In genomic region chrX:90398020-90398419, GRCh38 we compare ENCODE assay signal across 5 cellular contexts.
A peak's percentile ranks its signal among the peaks of the same experiment; 100 is the strongest.
DNase-seq lines count a peak whose midpoint lies in the region; ATAC-seq, FAIRE-seq and TF ChIP-seq lines count a peak whose summit lies in the region.
"Not testable (repeated sequence)": the region's sequence is repeated elsewhere in the genome, so short reads cannot be mapped to it uniquely, and the experiment has no call there.

No MANE protein-coding gene starts in this region.

- not testable (repeated sequence) for H3K4me1 ChIP-seq in PC-3 (ENCODE audit: insufficient read depth, low read length); H1 (replicated peaks in 1 of 4; ENCODE audit: control insufficient read depth in 3 of 4, insufficient read depth in 4 of 4, low read length in 3 of 4); endothelial cell of umbilical vein (ENCODE audit: control insufficient read depth, extremely low read depth, insufficient read depth, low read length)

- H4K5ac ChIP-seq in H1 (ENCODE audit: insufficient read length, low read depth, low read length), result not testable (repeated sequence)

- H3K4me2 ChIP-seq in PC-3 (ENCODE audit: low read length); H1 (ENCODE audit: insufficient read depth in 1 of 2, low read depth in 2 of 2, low read length in 2 of 2); endothelial cell of umbilical vein (ENCODE audit: insufficient read depth, low read length): not testable (repeated sequence)

- H2AFZ ChIP-seq in PC-3 (ENCODE audit: low read length); H1 (ENCODE audit: low read length); endothelial cell of umbilical vein (ENCODE audit: low read depth, low read length): not testable (repeated sequence)

- FAIRE-seq in H1 (lab: Jason Lieb, UNC) (peak; percentile 62), endothelial cell of umbilical vein (lab: Jason Lieb, UNC) (peak; percentile 87), urothelium cell line (lab: Jason Lieb, UNC) (peak; percentile 56)

- H2AK5ac ChIP-seq in H1 (ENCODE audit: low read depth, low read length), result not testable (repeated sequence)

- not testable (repeated sequence) for H3K56ac ChIP-seq in H1 (replicated peaks; ENCODE audit: insufficient read length, low read depth, low read length)

- not testable (repeated sequence) for H3K27me3 ChIP-seq in PC-3 (ENCODE audit: low read length); H1 (replicated peaks in 1 of 4; ENCODE audit: control insufficient read depth in 3 of 4, extremely low read depth in 1 of 4, insufficient read depth in 3 of 4, low read length in 3 of 4); endothelial cell of umbilical vein (ENCODE audit: control insufficient read depth in 2 of 2, insufficient read depth in 2 of 2, low read length in 2 of 2)

- not testable (repeated sequence) for H3K79me1 ChIP-seq in H1 (ENCODE audit: low read depth, low read length)

- dilution Hi-C loops in endothelial cell of umbilical vein (cut with MboI; ENCODE audit: extremely low pct_ligation_motif_present, low sequenced_read_pairs), result not testable (repeated sequence)

- not testable (repeated sequence) for DNase-seq in PC-3; H1 (ENCODE audit: low read depth in 1 of 2, low spot score in 2 of 2); endothelial cell of umbilical vein (ENCODE audit: low read depth, low spot score); urothelium cell line (ENCODE audit: low spot score)

- not testable (repeated sequence) for H3K14ac ChIP-seq in H1 (ENCODE audit: insufficient read length)

- H3K23ac ChIP-seq in H1 (ENCODE audit: insufficient read length), result not testable (repeated sequence)

- H3K9ac ChIP-seq in PC-3 (ENCODE audit: low read length); H1 (replicated peaks in 1 of 4; ENCODE audit: extremely low read depth in 1 of 4, low read depth in 3 of 4, low read length in 3 of 4); endothelial cell of umbilical vein (replicated peaks; ENCODE audit: extremely low read depth, insufficient read depth, low read length): not testable (repeated sequence)

- H3K18ac ChIP-seq in H1 (ENCODE audit: extremely low read depth, low read length), result not testable (repeated sequence)

- 83% methylated on average over 1 of the region's 3 CpGs; no CpG with 5 or more reads in 1 of the 2 experiments for WGBS in H1 (ENCODE audit: extremely low coverage in 1 of 2, insufficient coverage in 1 of 2, insufficient read length in 1 of 2, insufficient replicate concordance in 2 of 2, low coverage in 1 of 2, low lambda C conversion rate in 2 of 2, missing lambda C conversion rate in 1 of 2), 2 experiments

- TF ChIP-seq POLR2A in H1 (IDR thresholded peaks at IDR 0.05; ENCODE audit: control extremely low read depth in 1 of 2, low read depth in 2 of 2, low read length in 2 of 2); endothelial cell of umbilical vein (IDR thresholded peaks at IDR 0.05; ENCODE audit: low read depth, low read length): not testable (repeated sequence)

- not testable (repeated sequence) for H3K36me3 ChIP-seq in PC-3 (ENCODE audit: low read depth, low read length); H1 (ENCODE audit: control insufficient read depth in 2 of 4, insufficient read depth in 4 of 4, low read length in 3 of 4); endothelial cell of umbilical vein (ENCODE audit: control insufficient read depth in 2 of 2, extremely low read depth in 1 of 2, insufficient read depth in 2 of 2, low read length in 2 of 2)

- not testable (repeated sequence) for BruUV-seq in PC-3 (replicated peaks; lab: Mats Ljungman, UMichigan); endothelial cell of umbilical vein (replicated peaks; lab: Mats Ljungman, UMichigan)

- not testable (repeated sequence) for H3F3A ChIP-seq in PC-3 (ENCODE audit: low read length, unreplicated experiment)

- not testable (repeated sequence) for TF ChIP-seq RAD21 in H1 (IDR thresholded peaks at IDR 0.05 in 1 of 2, conservative IDR thresholded peaks at IDR 0.05 in 1 of 2; ENCODE audit: low read depth in 2 of 2, low read length in 2 of 2)

- not testable (repeated sequence) for H3K4ac ChIP-seq in H1 (replicated peaks; ENCODE audit: insufficient read length, low read depth, low read length)

- H3K9me1 ChIP-seq in endothelial cell of umbilical vein (replicated peaks; ENCODE audit: control insufficient read depth, extremely low read depth, insufficient read depth, low read length), result not testable (repeated sequence)

- H4K91ac ChIP-seq in H1 (replicated peaks; ENCODE audit: insufficient read length, low read length), result not testable (repeated sequence)

- ATAC-seq in PC-3 (peak; percentile 77), SK-N-SH treated with all-trans-retinoic acid at 6 μM for 48 hours (peak; percentile 71)

- not testable (repeated sequence) for H4K8ac ChIP-seq in H1 (ENCODE audit: extremely low read depth, insufficient read depth, low read length)

- POLR2A ChIA-PET in PC-3 (lab: Charles Lee; ENCODE audit: unreplicated experiment); H1 (lab: Charles Lee; ENCODE audit: partially characterized antibody); endothelial cell of umbilical vein (lab: Charles Lee): not testable (repeated sequence)

- TF ChIP-seq CTCF in PC-3 (conservative IDR thresholded peaks at IDR 0.05; ENCODE audit: low read depth, low read length); H1 (IDR thresholded peaks at IDR 0.05; ENCODE audit: control extremely low read depth in 1 of 3, insufficient read depth in 1 of 3, low read depth in 1 of 3, low read length in 3 of 3); endothelial cell of umbilical vein (IDR thresholded peaks at IDR 0.05; ENCODE audit: extremely low read depth in 1 of 2, insufficient read depth in 1 of 2, low read depth in 1 of 2, low read length in 2 of 2): not testable (repeated sequence)

- H2BK5ac ChIP-seq in H1 (ENCODE audit: low read depth, low read length), result not testable (repeated sequence)

- H2BK120ac ChIP-seq in H1 (replicated peaks; ENCODE audit: low read depth, low read length), result not testable (repeated sequence)

- not testable (repeated sequence) for H2BK15ac ChIP-seq in H1 (ENCODE audit: low read length)

- not testable (repeated sequence) for H2BK20ac ChIP-seq in H1 (ENCODE audit: low read length)

- H3K23me2 ChIP-seq in H1 (ENCODE audit: low read depth, low read length), result not testable (repeated sequence)

- not testable (repeated sequence) for H3K9me2 ChIP-seq in PC-3 (replicated peaks; ENCODE audit: low read length)

- H3K79me2 ChIP-seq in PC-3 (ENCODE audit: low read length); H1 (ENCODE audit: control insufficient read depth in 1 of 2, insufficient read depth in 2 of 2, low read length in 2 of 2); endothelial cell of umbilical vein (ENCODE audit: control insufficient read depth, insufficient read depth, low read length): not testable (repeated sequence)

- H3K4me3 ChIP-seq in PC-3 (ENCODE audit: low read length); H1 (ENCODE audit: extremely low read depth in 1 of 4, insufficient read depth in 2 of 4, low read depth in 3 of 4, low read length in 4 of 4); endothelial cell of umbilical vein (replicated peaks in 1 of 3; ENCODE audit: insufficient read depth in 1 of 3, low read depth in 1 of 3, low read length in 3 of 3): not testable (repeated sequence)

- intact Hi-C loops in PC-3 (cut with micrococcal nuclease); endothelial cell of umbilical vein (cut with micrococcal nuclease): not testable (repeated sequence)

- not testable (repeated sequence) for H2BK12ac ChIP-seq in H1 (ENCODE audit: low read depth, low read length)

- CTCF ChIA-PET in PC-3 (lab: Charles Lee); H1 (lab: Charles Lee; ENCODE audit: partially characterized antibody); endothelial cell of umbilical vein (lab: Charles Lee): not testable (repeated sequence)

- H3K9me3 ChIP-seq in PC-3 (ENCODE audit: low read length); H1 (ENCODE audit: insufficient read depth in 2 of 2, low read depth in 1 of 2, low read length in 1 of 2); endothelial cell of umbilical vein (replicated peaks; ENCODE audit: control insufficient read depth, insufficient read depth, low read length): not testable (repeated sequence)

- TF ChIP-seq EP300 in H1 (IDR thresholded peaks at IDR 0.05; ENCODE audit: borderline replicate concordance in 1 of 2, low read depth in 2 of 2, low read length in 2 of 2), result not testable (repeated sequence)

- H3K27ac ChIP-seq in PC-3 (ENCODE audit: low read length), result peak overlapping the region; percentile 66
- not testable (repeated sequence) for H3K27ac ChIP-seq in H1 (ENCODE audit: low read depth, low read length); endothelial cell of umbilical vein (ENCODE audit: insufficient read depth, low read depth, low read length)

- not testable (repeated sequence) for H4K20me1 ChIP-seq in PC-3 (ENCODE audit: low read length); H1 (replicated peaks in 1 of 2; ENCODE audit: control insufficient read depth in 1 of 2, insufficient read depth in 2 of 2, low read length in 2 of 2); endothelial cell of umbilical vein (replicated peaks; ENCODE audit: control insufficient read depth, extremely low read depth, insufficient read depth, low read length)
